ENCODE assay signal across 1 cellular context in the genomic region with DNA sequence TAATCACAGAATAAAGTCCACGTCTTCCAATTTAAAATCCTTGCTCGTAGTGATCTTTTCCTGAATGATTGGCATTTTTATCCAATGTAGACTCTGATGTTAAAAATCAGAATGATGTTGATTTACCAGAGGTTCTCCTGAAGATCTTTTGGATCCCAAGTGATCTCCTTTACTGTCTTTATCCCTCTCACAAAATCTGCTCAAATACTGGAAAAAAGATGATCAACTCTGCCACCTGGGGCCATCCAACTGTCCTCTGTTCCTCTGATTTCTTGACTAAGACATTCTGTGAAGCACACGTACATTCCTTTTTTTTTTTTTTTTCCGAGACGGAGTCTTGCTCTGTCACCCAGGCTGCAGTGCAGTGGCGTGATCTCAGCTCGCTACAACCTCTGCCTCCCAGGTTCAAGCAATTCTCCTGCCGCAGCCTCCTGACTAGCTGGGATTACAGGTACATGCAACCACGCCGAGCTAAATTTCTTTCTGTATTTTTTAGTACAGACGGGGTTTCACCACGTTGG.
TF ChIP-seq lines count a peak whose summit lies in the region.

No MANE protein-coding gene starts in this region.

TF ChIP-seq in endothelial cell of umbilical vein, 7 proteins besides CTCF, POLR2A, EP300 and RAD21 (continued from another document):
- TF ChIP-seq, protein P1, sequence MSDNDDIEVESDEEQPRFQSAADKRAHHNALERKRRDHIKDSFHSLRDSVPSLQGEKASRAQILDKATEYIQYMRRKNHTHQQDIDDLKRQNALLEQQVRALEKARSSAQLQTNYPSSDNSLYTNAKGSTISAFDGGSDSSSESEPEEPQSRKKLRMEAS (IDR thresholded peaks at IDR 0.05; ENCODE audit: insufficient read depth, insufficient read length), result no peak
